In the genomic region with DNA sequence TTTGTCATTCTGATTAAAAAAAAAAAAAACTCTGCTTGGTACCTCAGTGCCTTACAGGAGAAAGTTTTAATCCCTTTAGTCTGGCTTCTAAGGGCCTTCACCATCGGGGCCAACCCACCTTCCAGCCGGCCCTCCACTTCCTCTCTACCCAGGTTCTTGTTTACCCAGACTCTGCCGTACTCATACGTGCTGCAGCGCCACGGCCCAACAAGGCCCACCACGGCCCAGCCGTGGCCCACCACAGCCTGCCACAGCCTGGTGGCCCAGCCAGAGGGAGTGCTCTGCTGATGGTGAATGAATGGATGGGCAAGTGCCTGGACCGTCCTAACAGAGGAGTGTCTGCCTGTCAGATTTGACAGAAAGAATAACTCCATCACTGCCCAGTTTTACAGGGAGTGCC, we compare ENCODE assay signal across 21 cellular contexts. TPM values are rescaled to one million over a fixed set of nuclear protein-coding genes. Genes with fewer than 3 reads are reported as not detected.
DNase-seq lines count a peak whose midpoint lies in the region; ATAC-seq and TF ChIP-seq lines count a peak whose summit lies in the region.
"Had no signal": no experiment of that assay in that cellular context is flagged by ENCODE, and none has a peak within 500 bp of the region (broad histone marks: within the 10 kb centered on the region; RNA-seq: fewer than 3 reads in every experiment).

No MANE protein-coding gene starts in this region.

- DNase-seq in GM23338 (ENCODE audit: low spot score): no peak
- DNase-seq in WTC11 (ENCODE audit: low spot score): peak; percentile 4
- DNase-seq in endodermal cell: no peak
- no peak for DNase-seq in progenitor cell of endocrine pancreas (ENCODE audit: low spot score, unreplicated experiment)
- no peak for DNase-seq in NCI-H774 (lab: John Stamatoyannopoulos, UW)
- no peak for DNase-seq in occipital lobe (lab: John Stamatoyannopoulos, UW)
- DNase-seq in NCI-H526 treated with DMSO at 0.1 percent for 48 hours (lab: John Stamatoyannopoulos, UW): no peak
- DNase-seq: activated CD8-positive, alpha-beta T cell treated with anti-CD3 and anti-CD28 coated beads, Interleukin-2, amount 10 ng/mL, durations not matched to agents 7 days and 5 days; body of pancreas; effector CD4-positive, alpha-beta T cell; HCEC 1CT; NCI-H1417 treated with DMSO at 0.1 percent for 48 hours; NCI-H2081; NCI-H226; SHP77 treated with DMSO at 0.1 percent for 48 hours; stimulated activated naive B cell treated with anti-CD40 and anti-IgM and Interleukin-4, amounts not matched to agents 10 μg/mL and 1 μg/mL and 100 μg/mL, for 72 hours had no signal

- H3K4me3 Mint-ChIP-seq in GM23338: no peak overlapping the region
- H3K4me3 Mint-ChIP-seq in WTC11: no peak overlapping the region
- no peak overlapping the region for H3K4me3 Mint-ChIP-seq in endodermal cell
- H3K4me3 Mint-ChIP-seq in progenitor cell of endocrine pancreas (ENCODE audit: low read depth): no peak overlapping the region
- H3K4me3 Mint-ChIP-seq: activated CD8-positive, alpha-beta T cell treated with anti-CD3 and anti-CD28 coated beads, Interleukin-2, amount 10 ng/mL, durations not matched to agents 7 days and 5 days; stimulated activated naive B cell treated with anti-CD40 and anti-IgM and Interleukin-4, amounts not matched to agents 10 μg/mL and 1 μg/mL and 100 μg/mL, for 72 hours had no signal

- H3K4me1 ChIP-seq in GM23338 (ENCODE audit: insufficient read depth) (0 out of 2 replicates have a peak, but pooled peaks cover 6% of the 10 kb centered on the region), endodermal cell (ENCODE audit: control insufficient read depth, insufficient read depth, low read length) (no peaks in the 10 kb centered on the region)

- no peak overlapping the region for H3K4me3 ChIP-seq in GM23338
- H3K4me3 ChIP-seq in endodermal cell (ENCODE audit: low read length): no peak overlapping the region
- H3K4me3 ChIP-seq: adrenal gland; BLaER1 treated with 17β-estradiol and CSF1 and Interleukin-3, amounts not matched to agents 10 nM and 100 nM; body of pancreas had no signal

- H3K9me2 ChIP-seq in GM23338 (ENCODE audit: insufficient read depth): no peaks in the 10 kb centered on the region

- CTCF ChIA-PET in WTC11 (lab: Charles Lee): interaction anchor here (0.8 to 2.5 kb wide), 8 partner anchors 9 to 421 kb away, joined by 3 to 10 read pairs (median 4); no protein-coding TSS in a partner anchor

- H3F3A ChIP-seq in GM23338 (replicated peaks; ENCODE audit: low read depth): peaks cover 6% of the 10 kb centered on the region; the same call in 1 of the 2 replicates

- H3K27me3 ChIP-seq in GM23338 (ENCODE audit: insufficient read depth) (no peaks in the 10 kb centered on the region), endodermal cell (ENCODE audit: control insufficient read depth, insufficient read depth, low read length, poor library complexity, severe bottlenecking) (no peaks in the 10 kb centered on the region)
- H3K27me3 ChIP-seq: adrenal gland; BLaER1 treated with 17β-estradiol and CSF1 and Interleukin-3, amounts not matched to agents 10 nM and 100 nM; body of pancreas; neutrophil had no signal

- ATAC-seq in GM23338 (no peak), WTC11 (no peak), HG03432 (IDR thresholded peaks at IDR 0.05; ENCODE audit: unreplicated experiment) (no peak)
- ATAC-seq: activated CD8-positive, alpha-beta T cell treated with anti-CD3 and anti-CD28 coated beads, Interleukin-2, amount 10 ng/mL, durations not matched to agents 7 days and 5 days; stimulated activated naive B cell treated with anti-CD40 and anti-IgM and Interleukin-4, amounts not matched to agents 10 μg/mL and 1 μg/mL and 100 μg/mL, for 72 hours had no signal

- peak overlapping the region; percentile 47; the same call in 1 of the 2 replicates for H3K27ac Mint-ChIP-seq in GM23338
- H3K27ac Mint-ChIP-seq in WTC11: no peak overlapping the region
- H3K27ac Mint-ChIP-seq in endodermal cell: no peak overlapping the region
- H3K27ac Mint-ChIP-seq in progenitor cell of endocrine pancreas: peak overlapping the region; percentile 67
- H3K27ac Mint-ChIP-seq: activated CD8-positive, alpha-beta T cell treated with anti-CD3 and anti-CD28 coated beads, Interleukin-2, amount 10 ng/mL, durations not matched to agents 7 days and 5 days; stimulated activated naive B cell treated with anti-CD40 and anti-IgM and Interleukin-4, amounts not matched to agents 10 μg/mL and 1 μg/mL and 100 μg/mL, for 72 hours had no signal

- no peaks in the 10 kb centered on the region; the same call in 1 of the 2 replicates for H4K20me1 ChIP-seq in GM23338 (replicated peaks; ENCODE audit: insufficient read depth)

- peaks cover 15% of the 10 kb centered on the region for H3K27me3 Mint-ChIP-seq in GM23338 (ENCODE audit: insufficient read depth, low read depth, poor library complexity)
- H3K27me3 Mint-ChIP-seq in WTC11 (ENCODE audit: low read depth): no peaks in the 10 kb centered on the region; the same call in 1 of the 2 replicates
- H3K27me3 Mint-ChIP-seq in endodermal cell (ENCODE audit: insufficient read depth): no peaks in the 10 kb centered on the region
- H3K27me3 Mint-ChIP-seq in progenitor cell of endocrine pancreas: no peaks in the 10 kb centered on the region
- H3K27me3 Mint-ChIP-seq: stimulated activated naive B cell treated with anti-CD40 and anti-IgM and Interleukin-4, amounts not matched to agents 10 μg/mL and 1 μg/mL and 100 μg/mL, for 72 hours had no signal

- no peak overlapping the region for H3K9ac ChIP-seq in endodermal cell (ENCODE audit: extremely low read depth, low read length, poor library complexity, severe bottlenecking)
- H3K9ac ChIP-seq: BLaER1 treated with 17β-estradiol and CSF1 and Interleukin-3, amounts not matched to agents 10 nM and 100 nM had no signal

- 88 to 90% methylated on average over 1 to 9 of the region's 9 CpGs for WGBS in endodermal cell (ENCODE audit: insufficient coverage in 1 of 2, insufficient read length in 1 of 2), 2 experiments

- H3K4me2 ChIP-seq in GM23338: no peak overlapping the region
- H3K4me2 ChIP-seq: BLaER1 treated with 17β-estradiol and CSF1 and Interleukin-3, amounts not matched to agents 10 nM and 100 nM had no signal

- H3K36me3 Mint-ChIP-seq in GM23338 (ENCODE audit: low read depth) (peaks cover 51% of the 10 kb centered on the region), WTC11 (peaks cover 24% of the 10 kb centered on the region), endodermal cell (ENCODE audit: low read depth) (peaks cover 27% of the 10 kb centered on the region), progenitor cell of endocrine pancreas (ENCODE audit: insufficient read depth) (peaks cover 3% of the 10 kb centered on the region)

- no peaks in the 10 kb centered on the region for H3K36me3 ChIP-seq in GM23338 (ENCODE audit: insufficient read depth)
- peaks cover 4% of the 10 kb centered on the region for H3K36me3 ChIP-seq in endodermal cell (ENCODE audit: control insufficient read depth, insufficient read depth, low read length)
- H3K36me3 ChIP-seq: adrenal gland had no signal

- TF ChIP-seq CTCF in GM23338 (conservative IDR thresholded peaks at IDR 0.05; ENCODE audit: low read depth in 2 of 2) (no peak), WTC11 (IDR thresholded peaks at IDR 0.05) (no peak), endodermal cell (conservative IDR thresholded peaks at IDR 0.05) (no peak), progenitor cell of endocrine pancreas (IDR thresholded peaks at IDR 0.05; ENCODE audit: unreplicated experiment) (no peak)

- POLR2A ChIA-PET in WTC11 (lab: Charles Lee): no interaction called here

- H3K9me3 Mint-ChIP-seq in GM23338 (no peaks in the 10 kb centered on the region), WTC11 (no peaks in the 10 kb centered on the region), endodermal cell (peaks cover 1% of the 10 kb centered on the region), progenitor cell of endocrine pancreas (ENCODE audit: low read depth) (no peaks in the 10 kb centered on the region)
- H3K9me3 Mint-ChIP-seq: stimulated activated naive B cell treated with anti-CD40 and anti-IgM and Interleukin-4, amounts not matched to agents 10 μg/mL and 1 μg/mL and 100 μg/mL, for 72 hours had no signal

- H3K79me2 ChIP-seq in GM23338 (replicated peaks; ENCODE audit: insufficient read depth): no peaks in the 10 kb centered on the region

- H3K27ac ChIP-seq in GM23338 (ENCODE audit: low read depth) (no peak overlapping the region), endodermal cell (ENCODE audit: low read depth, low read length) (peak overlapping the region; percentile 0)
- H3K27ac ChIP-seq: adrenal gland; BLaER1 treated with 17β-estradiol and CSF1 and Interleukin-3, amounts not matched to agents 10 nM and 100 nM; body of pancreas; HL-60; neutrophil had no signal

- peaks cover 6% of the 10 kb centered on the region for H3K9me3 ChIP-seq in endodermal cell (ENCODE audit: control insufficient read depth, low read length)
- H3K9me3 ChIP-seq: adrenal gland; BLaER1 treated with 17β-estradiol and CSF1 and Interleukin-3, amounts not matched to agents 10 nM and 100 nM; body of pancreas; neutrophil had no signal

- no peak overlapping the region for H2AFZ ChIP-seq in GM23338

- H3K4me1 Mint-ChIP-seq in GM23338: peaks cover 36% of the 10 kb centered on the region
- H3K4me1 Mint-ChIP-seq in WTC11: peaks cover 32% of the 10 kb centered on the region
- peaks cover 19% of the 10 kb centered on the region for H3K4me1 Mint-ChIP-seq in endodermal cell
- peaks cover 4% of the 10 kb centered on the region for H3K4me1 Mint-ChIP-seq in progenitor cell of endocrine pancreas (ENCODE audit: low read depth)

TF ChIP-seq in GM23338, 12 proteins besides CTCF, POLR2A, EP300 and RAD21 (continues in another document):
- no peak for TF ChIP-seq EZH2 (IDR thresholded peaks at IDR 0.05; ENCODE audit: low read depth, unreplicated experiment)

TF ChIP-seq in WTC11, 78 proteins besides CTCF, POLR2A, EP300 and RAD21 (continues in another document):
- TF ChIP-seq TEAD1 (CRISPR knock-in tag; IDR thresholded peaks at IDR 0.05) (no peak), SOX15 (CRISPR knock-in tag; IDR thresholded peaks at IDR 0.05) (no peak), RORB (CRISPR knock-in tag; IDR thresholded peaks at IDR 0.05) (no peak), ZNF317 (CRISPR knock-in tag; IDR thresholded peaks at IDR 0.05; ENCODE audit: borderline replicate concordance, low read depth) (no peak)

RNA-seq across cellular contexts. Expression of a gene that starts 38.0 kb away (rescaled TPM):
- 44.7 and 44.8 TPM in 2 replicates for total RNA-seq in GM23338 (2014; rRNA removed; shearing (Covaris generic))
- polyA plus RNA-seq in GM23338 (2016; fragmentation: Nextera tagmentation; extraction: Ambion mirVana): 27.0 and 27.1 TPM in 2 replicates
- total RNA-seq in WTC11 (2021) (35.2 to 38.6 TPM (median 35.2 TPM) in 3 replicates), endodermal cell (10 to 100 TPM; 27.3 to 40.3 TPM), progenitor cell of endocrine pancreas (28.8 and 30.6 TPM in 2 replicates), occipital lobe (9.7 TPM)
- 42.5 TPM for polyA plus RNA-seq in endodermal cell (2013, experiment 1 of 2)
- polyA plus RNA-seq in endodermal cell (2013, experiment 2 of 2): 38.4 TPM

RNA-seq across cellular contexts. Expression of a gene that starts 38.0 kb away (rescaled TPM):
- total RNA-seq in GM23338 (2014; rRNA removed; shearing (Covaris generic)): 27.1 and 46.9 TPM in 2 replicates
- polyA plus RNA-seq in GM23338 (2016; fragmentation: Nextera tagmentation; extraction: Ambion mirVana): 105 and 128 TPM in 2 replicates
- 37.6 to 43.4 TPM (median 39.2 TPM) in 3 replicates for total RNA-seq in WTC11 (2021)
- total RNA-seq in endodermal cell: 10 to 100 TPM; 37.2 to 38.2 TPM
- polyA plus RNA-seq in endodermal cell (2013, experiment 1 of 2): 40.6 TPM
- polyA plus RNA-seq in endodermal cell (2013, experiment 2 of 2): 35.9 TPM
- total RNA-seq in progenitor cell of endocrine pancreas: 21.3 and 26.2 TPM in 2 replicates
- total RNA-seq in occipital lobe: 31.5 TPM

Comparison
In these comparisons a context has a peak if more than half of its experiments do, and no peak if none do; other contexts are left out.
1. H3K27ac Mint-ChIP-seq: peak in GM23338 (single experiment) and progenitor cell of endocrine pancreas (single experiment); none in WTC11 (single experiment) and endodermal cell (single experiment).